In the genomic region with DNA sequence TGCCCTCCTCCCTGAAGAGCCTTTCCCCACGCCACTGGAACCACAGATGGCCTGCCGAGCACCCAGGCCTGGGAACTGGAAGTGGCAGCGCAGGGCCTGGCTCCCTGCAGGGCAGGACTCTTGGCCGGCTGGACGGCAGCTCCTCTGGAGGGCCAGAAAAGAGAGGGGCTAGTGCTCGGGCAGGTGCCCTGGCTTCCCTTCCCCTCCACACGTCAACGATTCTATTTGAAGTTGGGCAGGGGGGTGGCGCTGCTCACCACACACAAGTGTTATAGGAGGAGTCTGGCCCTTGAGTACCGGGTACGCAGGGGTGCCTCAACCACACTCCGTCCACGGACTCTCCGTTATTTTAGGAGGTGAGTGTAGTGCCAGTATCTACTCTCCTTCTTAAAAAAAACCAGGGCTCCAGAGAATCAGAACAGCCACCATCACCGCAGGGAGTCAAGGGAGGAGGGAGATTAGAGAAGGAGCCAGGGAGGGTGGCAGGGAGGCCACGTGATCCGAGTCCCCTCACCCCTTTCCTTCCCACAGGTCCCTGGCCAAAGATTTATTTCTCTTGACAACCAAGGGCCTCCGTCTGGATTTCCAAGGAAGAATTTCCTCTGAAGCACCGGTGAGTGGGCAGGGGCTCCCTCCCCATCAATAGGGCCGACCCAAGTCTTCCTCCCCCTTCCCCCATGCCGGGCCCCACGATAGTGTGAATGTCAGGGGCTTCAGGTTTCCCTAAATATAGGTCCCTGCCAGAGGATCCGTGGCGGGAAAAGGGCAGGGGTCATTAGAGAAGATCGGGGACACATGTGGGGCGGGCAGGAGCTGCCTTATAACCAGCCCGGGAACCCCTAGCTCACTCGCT, we compare ENCODE assay signal across 8 cellular contexts. TPM values are rescaled to one million over a fixed set of nuclear protein-coding genes. Genes with fewer than 3 reads are reported as not detected.
DNase-seq lines count a peak whose midpoint lies in the region; ATAC-seq and TF ChIP-seq lines count a peak whose summit lies in the region.

No MANE protein-coding gene starts in this region.

- WGBS in spleen, 5 donors = 0 to 3% (median 3%) methylated on average over 22 to 28 of the region's 28 CpGs

- BruUV-seq in MCF 10A (replicated peaks; lab: Mats Ljungman, UMichigan) = no TSS peak

- CTCF ChIA-PET in MCF 10A (lab: Yijun Ruan, JAX) = interaction anchor here (0.6 to 1.6 kb wide), 10 partner anchors 9 to 1575 kb away, joined by 3 to 5 read pairs (median 3); partner anchors contain the start of gene TLCD3B

- peaks cover 30 to 54% (median 45%) of the 10 kb centered on the region in 6 donors for H3K4me1 ChIP-seq in spleen

- H3K9me3 ChIP-seq in spleen = no peaks in the 10 kb centered on the region

- ATAC-seq in HG03175 (IDR thresholded peaks at IDR 0.05; ENCODE audit: unreplicated experiment) = no peak

- H3K4me3 Mint-ChIP-seq in MCF 10A (ENCODE audit: unreplicated experiment) (peak overlapping the region; percentile 97), immature natural killer cell (peak overlapping the region; percentile 98 to 99 (median 99))

- peak overlapping the region; percentile 93 to 100 (median 98) for H3K27ac ChIP-seq in spleen

- TF ChIP-seq CTCF in MCF 10A (IDR thresholded peaks at IDR 0.05; ENCODE audit: unreplicated experiment) (peak; percentile 15), spleen (IDR thresholded peaks at IDR 0.05 in 8 of 11, conservative IDR thresholded peaks at IDR 0.05 in 3 of 11) (peak; percentile 14 to 58 (median 41))

- H3K4me1 Mint-ChIP-seq in MCF 10A (ENCODE audit: insufficient read depth, unreplicated experiment) (peaks cover 25% of the 10 kb centered on the region), immature natural killer cell (peaks cover 30 to 35% of the 10 kb centered on the region in 2 donors)

- TF ChIP-seq POLR2A in GM19099 (IDR thresholded peaks at IDR 0.05; ENCODE audit: extremely low read depth, insufficient read length, low read depth) = peak; percentile 49
- peak in 1 of 3 donors; percentile 15 for TF ChIP-seq POLR2A in spleen (IDR thresholded peaks at IDR 0.05)

- H3K36me3 ChIP-seq in spleen = peaks cover 3 to 26% (median 22%) of the 10 kb centered on the region in 6 donors

- H3K27me3 ChIP-seq in spleen (replicated peaks in 1 of 7) = no peaks in the 10 kb centered on the region

- H3K27ac Mint-ChIP-seq in MCF 10A (ENCODE audit: low read depth, unreplicated experiment) (peak overlapping the region; percentile 95), immature natural killer cell (peak overlapping the region; percentile 95 to 100 (median 98))

- peak overlapping the region; percentile 65 to 99 (median 90) for H3K4me3 ChIP-seq in spleen

- DNase-seq in AML-193 (lab: John Stamatoyannopoulos, UW) = peak; percentile 70
- DNase-seq in NCI-H1105 (lab: John Stamatoyannopoulos, UW) = peak; percentile 58
- peak; percentile 78 for DNase-seq in UCSD-AML1 (lab: John Stamatoyannopoulos, UW; ENCODE audit: unreplicated experiment)
- DNase-seq in MCF 10A (ENCODE audit: unreplicated experiment) = peak; percentile 55
- peak; percentile 66 to 71 (median 66) for DNase-seq in immature natural killer cell
- peak; percentile 93 for DNase-seq in spleen

- peaks cover 39% of the 10 kb centered on the region for H3K36me3 Mint-ChIP-seq in MCF 10A (ENCODE audit: insufficient read depth, unreplicated experiment)
- peaks cover 7 to 15% (median 8%) of the 10 kb centered on the region in 3 donors for H3K36me3 Mint-ChIP-seq in immature natural killer cell

- intact Hi-C loops in MCF 10A (cut with micrococcal nuclease) = no loop called here
- intact Hi-C loops in spleen (cut with DNase I; ENCODE audit: low total_unique reads) = no loop called here

- POLR2A ChIA-PET in MCF 10A (lab: Yijun Ruan, JAX) = interaction anchor here (0.7 to 6.7 kb wide), 8 partner anchors 9 to 260 kb away, joined by 3 to 173 read pairs (median 17); partner anchors contain the start of genes MAPK3, PPP4C and TBX6

- no peaks in the 10 kb centered on the region for H3K9me3 Mint-ChIP-seq in MCF 10A (ENCODE audit: unreplicated experiment)
- no peaks in the 10 kb centered on the region for H3K9me3 Mint-ChIP-seq in immature natural killer cell

- H3K27me3 Mint-ChIP-seq in MCF 10A (ENCODE audit: insufficient read depth, unreplicated experiment) (no peaks in the 10 kb centered on the region), immature natural killer cell (ENCODE audit: low read depth in 3 of 3) (peaks cover 6 to 20% (median 13%) of the 10 kb centered on the region in 3 donors)

RNA-seq across cellular contexts. Expression of gene ALDOA, which starts 1.4 kb away (rescaled TPM):
- total RNA-seq in MCF 10A (2022) (1,141 and 1,165 TPM in 2 replicates), spleen (100 to 1,000 TPM; 579 to 880 (median 622) TPM)
- polyA plus RNA-seq in immature natural killer cell (1,000 to 10,000 TPM in 2 of 3 donors, 100 to 1,000 TPM in 1; 741 to 1,156 (median 1,018) TPM), spleen (100 to 1,000 TPM; 424 to 551 (median 496) TPM)

RNA-seq across cellular contexts. Expression of gene PPP4C, which starts 11.7 kb away (rescaled TPM):
- total RNA-seq in MCF 10A (2022) (93.2 and 99.7 TPM in 2 replicates), spleen (10 to 100 TPM; 43.9 to 88.6 (median 74.8) TPM)
- polyA plus RNA-seq in immature natural killer cell (100 to 1,000 TPM; 244 to 365 (median 317) TPM), spleen (100 to 1,000 TPM in 1 of 3 donors, 10 to 100 TPM in 2; 73.0 to 128 (median 91.1) TPM)

RNA-seq across cellular contexts. Expression of gene TBX6, which starts 27.6 kb away (rescaled TPM):
- total RNA-seq in MCF 10A (2022) = 0.16 and 0.47 TPM in 2 replicates
- not detected for polyA plus RNA-seq in immature natural killer cell
- 1 to 10 TPM in 5 of 7 donors, under 1 TPM in 1, not detected in 1; 0.66 to 3.4 (median 2.2) TPM for total RNA-seq in spleen
- 1 to 10 TPM; 1.4 to 2.2 (median 1.6) TPM for polyA plus RNA-seq in spleen

RNA-seq across cellular contexts. Expression of gene YPEL3, which starts 31.9 kb away (rescaled TPM):
- total RNA-seq in MCF 10A (2022) = 8.8 and 9.2 TPM in 2 replicates
- polyA plus RNA-seq in immature natural killer cell = 100 to 1,000 TPM; 248 to 354 (median 284) TPM
- total RNA-seq in spleen = 100 to 1,000 TPM; 108 to 208 (median 127) TPM
- 100 to 1,000 TPM; 152 to 234 (median 223) TPM for polyA plus RNA-seq in spleen

RNA-seq across cellular contexts. Expression of gene TLCD3B, which starts 33.0 kb away (rescaled TPM):
- 0.21 and 0.27 TPM in 2 replicates for total RNA-seq in MCF 10A (2022)
- polyA plus RNA-seq in immature natural killer cell = not detected
- not detected for total RNA-seq in spleen
- polyA plus RNA-seq in spleen = under 1 TPM in 2 of 3 donors, not detected in 1; 0.09 to 0.10 TPM
